Comparison of ENCODE assay signal across 1 cellular context in genomic region chr10:79298403-79299244, GRCh38.
TF ChIP-seq lines count a peak whose summit lies in the region.

No MANE protein-coding gene starts in this region.

TF ChIP-seq in SK-N-SH, 30 proteins besides CTCF, POLR2A, EP300 and RAD21 (continued from another document):
- TF ChIP-seq REST (IDR thresholded peaks at IDR 0.05; ENCODE audit: low read depth, low read length) (no peak), PBX3 (IDR thresholded peaks at IDR 0.05) (0 out of 2 replicates have a peak, but pooled peaks have one; percentile 15), TAF1 (IDR thresholded peaks at IDR 0.05; ENCODE audit: borderline replicate concordance, low read depth, low read length) (no peak), MEF2A (IDR thresholded peaks at IDR 0.05; ENCODE audit: borderline replicate concordance, low read depth) (no peak)
